In genomic region chr10:102114861-102115618, GRCh38 we compare ENCODE assay signal across 1 cellular context.
TF ChIP-seq lines count a peak whose summit lies in the region.

No MANE protein-coding gene starts in this region.

TF ChIP-seq in K562, 482 proteins besides CTCF, POLR2A, EP300 and RAD21 (continued from another document):
- TF ChIP-seq, protein P1, sequence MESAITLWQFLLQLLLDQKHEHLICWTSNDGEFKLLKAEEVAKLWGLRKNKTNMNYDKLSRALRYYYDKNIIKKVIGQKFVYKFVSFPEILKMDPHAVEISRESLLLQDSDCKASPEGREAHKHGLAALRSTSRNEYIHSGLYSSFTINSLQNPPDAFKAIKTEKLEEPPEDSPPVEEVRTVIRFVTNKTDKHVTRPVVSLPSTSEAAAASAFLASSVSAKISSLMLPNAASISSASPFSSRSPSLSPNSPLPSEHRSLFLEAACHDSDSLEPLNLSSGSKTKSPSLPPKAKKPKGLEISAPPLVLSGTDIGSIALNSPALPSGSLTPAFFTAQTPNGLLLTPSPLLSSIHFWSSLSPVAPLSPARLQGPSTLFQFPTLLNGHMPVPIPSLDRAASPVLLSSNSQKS (CRISPR knock-in tag; IDR thresholded peaks at IDR 0.05): no peak
- TF ChIP-seq, protein P2, sequence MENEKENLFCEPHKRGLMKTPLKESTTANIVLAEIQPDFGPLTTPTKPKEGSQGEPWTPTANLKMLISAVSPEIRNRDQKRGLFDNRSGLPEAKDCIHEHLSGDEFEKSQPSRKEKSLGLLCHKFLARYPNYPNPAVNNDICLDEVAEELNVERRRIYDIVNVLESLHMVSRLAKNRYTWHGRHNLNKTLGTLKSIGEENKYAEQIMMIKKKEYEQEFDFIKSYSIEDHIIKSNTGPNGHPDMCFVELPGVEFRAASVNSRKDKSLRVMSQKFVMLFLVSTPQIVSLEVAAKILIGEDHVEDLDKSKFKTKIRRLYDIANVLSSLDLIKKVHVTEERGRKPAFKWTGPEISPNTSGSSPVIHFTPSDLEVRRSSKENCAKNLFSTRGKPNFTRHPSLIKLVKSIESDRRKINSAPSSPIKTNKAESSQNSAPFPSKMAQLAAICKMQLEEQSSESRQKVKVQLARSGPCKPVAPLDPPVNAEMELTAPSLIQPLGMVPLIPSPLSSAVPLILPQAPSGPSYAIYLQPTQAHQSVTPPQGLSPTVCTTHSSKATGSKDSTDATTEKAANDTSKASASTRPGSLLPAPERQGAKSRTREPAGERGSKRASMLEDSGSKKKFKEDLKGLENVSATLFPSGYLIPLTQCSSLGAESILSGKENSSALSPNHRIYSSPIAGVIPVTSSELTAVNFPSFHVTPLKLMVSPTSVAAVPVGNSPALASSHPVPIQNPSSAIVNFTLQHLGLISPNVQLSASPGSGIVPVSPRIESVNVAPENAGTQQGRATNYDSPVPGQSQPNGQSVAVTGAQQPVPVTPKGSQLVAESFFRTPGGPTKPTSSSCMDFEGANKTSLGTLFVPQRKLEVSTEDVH (IDR thresholded peaks at IDR 0.05; ENCODE audit: low read depth, partially characterized antibody): no peak
- TF ChIP-seq SAFB2 (IDR thresholded peaks at IDR 0.05; ENCODE audit: borderline replicate concordance, low read depth, low read length, severe bottlenecking) (no peak), POLR2B (IDR thresholded peaks at IDR 0.05; ENCODE audit: low read depth, partially characterized antibody) (peak; percentile 66), E4F1 (CRISPR knock-in tag; IDR thresholded peaks at IDR 0.05; ENCODE audit: borderline replicate concordance) (no peak), PCBP1 (IDR thresholded peaks at IDR 0.05; ENCODE audit: low read depth, low read length, poor library complexity, severe bottlenecking) (no peak), KDM2B (CRISPR knock-in tag; IDR thresholded peaks at IDR 0.05) (no peak), ZNF75A (CRISPR knock-in tag; IDR thresholded peaks at IDR 0.05) (no peak), MAZ (CRISPR knock-in tag; conservative IDR thresholded peaks at IDR 0.05 in 1 of 2, IDR thresholded peaks at IDR 0.05 in 1 of 2) (peak; percentile 80 to 98), PRMT5 (CRISPR knock-in tag; IDR thresholded peaks at IDR 0.05) (no peak), HNRNPLL (IDR thresholded peaks at IDR 0.05; ENCODE audit: low read depth, low read length, poor library complexity, severe bottlenecking) (no peak), KHSRP (IDR thresholded peaks at IDR 0.05) (no peak), KLF13 (tag; IDR thresholded peaks at IDR 0.05; ENCODE audit: borderline replicate concordance, low read depth) (0 out of 2 replicates have a peak, but pooled peaks have one; percentile 37), ZBED1 (IDR thresholded peaks at IDR 0.05) (no peak), RFX7 (CRISPR knock-in tag; IDR thresholded peaks at IDR 0.05) (no peak), BMI1 (IDR thresholded peaks at IDR 0.05; ENCODE audit: low read length) (no peak), GATAD2A (IDR thresholded peaks at IDR 0.05) (no peak), ESRRA (IDR thresholded peaks at IDR 0.05; ENCODE audit: borderline replicate concordance, low read depth) (no peak), ZNF175 (CRISPR knock-in tag; IDR thresholded peaks at IDR 0.05; ENCODE audit: low read depth) (no peak), NFXL1 (CRISPR knock-in tag; IDR thresholded peaks at IDR 0.05) (no peak), NR2C2 (CRISPR knock-in tag; IDR thresholded peaks at IDR 0.05) (no peak), NR2C2 (tag; IDR thresholded peaks at IDR 0.05) (no peak), DDX20 (tag; IDR thresholded peaks at IDR 0.05; ENCODE audit: low read depth) (no peak), ELF4 (CRISPR knock-in tag; IDR thresholded peaks at IDR 0.05) (no peak), CHD2 (IDR thresholded peaks at IDR 0.05; ENCODE audit: low read depth, low read length) (no peak), ARID1B (IDR thresholded peaks at IDR 0.05) (0 out of 2 replicates have a peak, but pooled peaks have one; percentile 17), CSDE1 (IDR thresholded peaks at IDR 0.05) (no peak)
- TF ChIP-seq, protein P3, sequence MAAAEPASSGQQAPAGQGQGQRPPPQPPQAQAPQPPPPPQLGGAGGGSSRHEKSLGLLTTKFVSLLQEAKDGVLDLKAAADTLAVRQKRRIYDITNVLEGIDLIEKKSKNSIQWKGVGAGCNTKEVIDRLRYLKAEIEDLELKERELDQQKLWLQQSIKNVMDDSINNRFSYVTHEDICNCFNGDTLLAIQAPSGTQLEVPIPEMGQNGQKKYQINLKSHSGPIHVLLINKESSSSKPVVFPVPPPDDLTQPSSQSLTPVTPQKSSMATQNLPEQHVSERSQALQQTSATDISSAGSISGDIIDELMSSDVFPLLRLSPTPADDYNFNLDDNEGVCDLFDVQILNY (CRISPR knock-in tag; IDR thresholded peaks at IDR 0.05): no peak
- TF ChIP-seq, protein P4, sequence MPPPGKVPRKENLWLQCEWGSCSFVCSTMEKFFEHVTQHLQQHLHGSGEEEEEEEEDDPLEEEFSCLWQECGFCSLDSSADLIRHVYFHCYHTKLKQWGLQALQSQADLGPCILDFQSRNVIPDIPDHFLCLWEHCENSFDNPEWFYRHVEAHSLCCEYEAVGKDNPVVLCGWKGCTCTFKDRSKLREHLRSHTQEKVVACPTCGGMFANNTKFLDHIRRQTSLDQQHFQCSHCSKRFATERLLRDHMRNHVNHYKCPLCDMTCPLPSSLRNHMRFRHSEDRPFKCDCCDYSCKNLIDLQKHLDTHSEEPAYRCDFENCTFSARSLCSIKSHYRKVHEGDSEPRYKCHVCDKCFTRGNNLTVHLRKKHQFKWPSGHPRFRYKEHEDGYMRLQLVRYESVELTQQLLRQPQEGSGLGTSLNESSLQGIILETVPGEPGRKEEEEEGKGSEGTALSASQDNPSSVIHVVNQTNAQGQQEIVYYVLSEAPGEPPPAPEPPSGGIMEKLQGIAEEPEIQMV (tag; conservative IDR thresholded peaks at IDR 0.05; ENCODE audit: low read depth): no peak
